Comparison of ENCODE assay signal across 12 cellular contexts in genomic region chr17:13600475-13601316, GRCh38. TPM values are rescaled to one million over a fixed set of nuclear protein-coding genes. Genes with fewer than 3 reads are reported as not detected.
DNase-seq lines count a peak whose midpoint lies in the region; ATAC-seq, FAIRE-seq and TF ChIP-seq lines count a peak whose summit lies in the region.
"Had no signal": no experiment of that assay in that cellular context is flagged by ENCODE, and none has a peak within 500 bp of the region (broad histone marks: within the 10 kb centered on the region; RNA-seq: fewer than 3 reads in every experiment).

No MANE protein-coding gene starts in this region.

- no peaks in the 10 kb centered on the region for H3K79me2 ChIP-seq in HepG2 (ENCODE audit: insufficient read depth, low read length)

- H3K9ac ChIP-seq in colonic mucosa (ENCODE audit: low read depth in 2 of 2, low read length in 2 of 2) (peak overlapping the region in 1 of 2 donors; percentile 35), HepG2 (ENCODE audit: insufficient read depth, low read depth, low read length) (no peak overlapping the region)

- H4K20me1 ChIP-seq in HepG2 (ENCODE audit: insufficient read depth, low read length): no peaks in the 10 kb centered on the region; the same call in 1 of the 2 replicates

- BruUV-seq in HepG2 (replicated peaks; lab: Mats Ljungman, UMichigan): no TSS peak

- H3K4me2 ChIP-seq in HepG2 (ENCODE audit: low read depth, low read length): peak overlapping the region; percentile 84; the same call in 1 of the 2 replicates

- H3K4me1 ChIP-seq in colonic mucosa (no peaks in the 10 kb centered on the region), HepG2 (ENCODE audit: insufficient read depth, low read length) (peaks cover 15% of the 10 kb centered on the region), suprapubic skin (peaks cover 25% of the 10 kb centered on the region)

- DNase-seq in HuH-7 (ENCODE audit: low spot score) (peak; percentile 28), colonic mucosa (no peak), HepG2 (ENCODE audit: low spot score) (no peak), suprapubic skin (ENCODE audit: low spot score in 2 of 2) (no peak), H54 (ENCODE audit: insufficient read length, low spot score) (no peak), NCI-H69 (lab: John Stamatoyannopoulos, UW) (no peak)
- DNase-seq: caudate nucleus, Kasumi-1, T-helper 17 cell had no signal

- TF ChIP-seq CTCF in colonic mucosa (IDR thresholded peaks at IDR 0.05) (no peak), HepG2 (CRISPR knock-in tag; IDR thresholded peaks at IDR 0.05) (no peak), suprapubic skin (IDR thresholded peaks at IDR 0.05) (no peak)

- H2AFZ ChIP-seq in HepG2 (ENCODE audit: low read length): no peak overlapping the region

- H3K4me3 ChIP-seq in colonic mucosa: peak overlapping the region; percentile 25
- no peak overlapping the region; a peak in 1 of 6 replicates for H3K4me3 ChIP-seq in HepG2 (replicated peaks in 1 of 3; ENCODE audit: insufficient read depth in 1 of 3, low read depth in 2 of 3, low read length in 3 of 3)
- H3K4me3 ChIP-seq in suprapubic skin: peak overlapping the region; percentile 56

- POLR2A ChIA-PET in HepG2 (lab: Yijun Ruan, JAX): no interaction called here

- TF ChIP-seq EP300 in HepG2 (IDR thresholded peaks at IDR 0.05; ENCODE audit: low read depth in 2 of 2, low read length in 2 of 2) (no peak), HepG2 (CRISPR knock-in tag; IDR thresholded peaks at IDR 0.05; ENCODE audit: borderline replicate concordance) (no peak), suprapubic skin (IDR thresholded peaks at IDR 0.05) (no peak)

- 88% methylated on average over 34 of the region's 100 CpGs for WGBS in HepG2 (ENCODE audit: low lambda C conversion rate)
- 15% methylated on average over 29 of the region's 100 CpGs for WGBS in suprapubic skin

- H3K9me3 ChIP-seq in colonic mucosa (no peaks in the 10 kb centered on the region), HepG2 (ENCODE audit: low read length) (no peaks in the 10 kb centered on the region), suprapubic skin (no peaks in the 10 kb centered on the region)

- H3K36me3 ChIP-seq in colonic mucosa (no peaks in the 10 kb centered on the region), HepG2 (replicated peaks in 1 of 2; ENCODE audit: control insufficient read depth in 1 of 2, insufficient read depth in 2 of 2, low read length in 2 of 2) (no peaks in the 10 kb centered on the region), suprapubic skin (no peaks in the 10 kb centered on the region)

- TF ChIP-seq POLR2A in HepG2 (IDR thresholded peaks at IDR 0.05; ENCODE audit: insufficient read depth in 1 of 2, low read depth in 2 of 2, low read length in 2 of 2) (no peak), suprapubic skin (IDR thresholded peaks at IDR 0.05) (no peak), H54 (IDR thresholded peaks at IDR 0.05; ENCODE audit: low read depth, low read length) (no peak; the same call in 1 of the 2 replicates)

- H3K27me3 ChIP-seq in colonic mucosa: peaks cover 27% of the 10 kb centered on the region
- peaks cover 2 to 44% of the 10 kb centered on the region in 2 experiments; a peak in 4 of 5 replicates for H3K27me3 ChIP-seq in HepG2 (ENCODE audit: control insufficient read depth in 1 of 2, insufficient read depth in 2 of 2, low read length in 2 of 2)
- peaks cover 59% of the 10 kb centered on the region for H3K27me3 ChIP-seq in suprapubic skin

- FAIRE-seq in HepG2 (lab: Jason Lieb, UNC) (no peak), H54 (lab: Jason Lieb, UNC) (no peak)

- intact Hi-C loops in colonic mucosa (cut with DNase I): no loop called here
- intact Hi-C loops in HepG2 (cut with micrococcal nuclease; ENCODE audit: unreplicated experiment): no loop called here

- CTCF ChIA-PET in HepG2 (lab: Yijun Ruan, JAX; ENCODE audit: low intra/inter-chr PET ratio, low total read pairs): no interaction called here

- in situ Hi-C loops in HepG2 (cut with HindIII; ENCODE audit: extremely low pct_ligation_motif_present, low pct_unique_long_range_greater_than_20kb): no loop called here

- H3K27ac ChIP-seq in colonic mucosa (no peak overlapping the region), HepG2 (ENCODE audit: extremely low read length, insufficient read depth, low read length) (no peak overlapping the region), suprapubic skin (no peak overlapping the region)

- ATAC-seq in HepG2: no peak; the same call in 2 of the 3 replicates
- no peak for ATAC-seq in GM19452 (IDR thresholded peaks at IDR 0.05; ENCODE audit: unreplicated experiment)
- no peak for ATAC-seq in GM19395 (IDR thresholded peaks at IDR 0.05; ENCODE audit: unreplicated experiment)
- ATAC-seq: T-helper 17 cell had no signal

- no peak for TF ChIP-seq RAD21 in HepG2 (CRISPR knock-in tag; IDR thresholded peaks at IDR 0.05)

TF ChIP-seq in HepG2, 621 proteins besides CTCF, POLR2A, EP300 and RAD21 (continues in another document):
- TF ChIP-seq NFRKB (IDR thresholded peaks at IDR 0.05) (no peak), MTA1 (CRISPR knock-in tag; IDR thresholded peaks at IDR 0.05; ENCODE audit: borderline replicate concordance) (no peak), ATF4 (CRISPR knock-in tag; IDR thresholded peaks at IDR 0.05) (no peak), SKI (IDR thresholded peaks at IDR 0.05; ENCODE audit: partially characterized antibody) (no peak), CREB1 (IDR thresholded peaks at IDR 0.05) (no peak), CREB1 (CRISPR knock-in tag; IDR thresholded peaks at IDR 0.05) (no peak), RBFOX2 (IDR thresholded peaks at IDR 0.05; ENCODE audit: low read depth, low read length) (peak; percentile 71), ZBTB33 (CRISPR knock-in tag; IDR thresholded peaks at IDR 0.05) (0 out of 2 replicates have a peak, but pooled peaks have one; percentile 6), MAFK (conservative IDR thresholded peaks at IDR 0.05 in 1 of 2, IDR thresholded peaks at IDR 0.05 in 1 of 2; ENCODE audit: low read length in 2 of 2) (no peak), CCDC6 (CRISPR knock-in tag; IDR thresholded peaks at IDR 0.05) (no peak), FOSL2 (CRISPR knock-in tag; IDR thresholded peaks at IDR 0.05) (no peak), SPEN (CRISPR knock-in tag; IDR thresholded peaks at IDR 0.05; ENCODE audit: low read depth) (no peak)

RNA-seq across cellular contexts. Expression of gene HS3ST3A1, which starts 1.0 kb away (rescaled TPM):
- under 1 TPM; 0.48 to 0.91 TPM for total RNA-seq in colonic mucosa
- total RNA-seq in HepG2 (2016; rRNA removed; fragmentation: Illumina TruSeq; extraction: Trizol): 2.9 and 3.5 TPM in 2 replicates
- total RNA-seq in HepG2 (2016; cell fraction: cytosol; rRNA removed; fragmentation: Illumina TruSeq; extraction: Trizol; ENCODE audit: low read depth): 1.2 and 1.3 TPM in 2 replicates
- 2.0 and 5.1 TPM in 2 replicates for total RNA-seq in HepG2 (2016; cell fraction: insoluble cytoplasmic fraction; rRNA removed; fragmentation: Illumina TruSeq; extraction: Trizol)
- total RNA-seq in HepG2 (2016; cell fraction: membrane; rRNA removed; fragmentation: Illumina TruSeq; extraction: Trizol): 2.4 TPM in 2 replicates
- total RNA-seq in HepG2 (2016; cell fraction: nucleus; rRNA removed; fragmentation: Illumina TruSeq; extraction: Trizol): 2.8 and 3.0 TPM in 2 replicates
- 1.3 and 4.4 TPM in 2 replicates for polyA plus RNA-seq in HepG2 (2011; rRNA removed)
- polyA plus RNA-seq in HepG2 (2011; cell fraction: cytosol; rRNA removed): 1.2 and 2.1 TPM in 2 replicates
- 4.9 and 7.4 TPM in 2 replicates for polyA plus RNA-seq in HepG2 (2011; cell fraction: nucleus; rRNA removed)
- 1.1 and 1.2 TPM in 2 replicates for polyA plus RNA-seq in HepG2 (2012)
- polyA plus RNA-seq in HepG2 (2016; cell fraction: cytosol; fragmentation: Illumina TruSeq; extraction: Trizol; ENCODE audit: low read depth): 0.42 and 0.45 TPM in 2 replicates
- 1.2 and 1.4 TPM in 2 replicates for polyA plus RNA-seq in HepG2 (2016; cell fraction: insoluble cytoplasmic fraction; fragmentation: Illumina TruSeq; extraction: Trizol; ENCODE audit: low read depth)
- 0.73 and 0.81 TPM in 2 replicates for polyA plus RNA-seq in HepG2 (2016; cell fraction: membrane; fragmentation: Illumina TruSeq; extraction: Trizol; ENCODE audit: low read depth)
- polyA plus RNA-seq in HepG2 (2016; cell fraction: nucleus; fragmentation: Illumina TruSeq; extraction: Trizol; ENCODE audit: insufficient read depth, low read depth): 3.2 and 6.7 TPM in 2 replicates
- polyA minus RNA-seq in HepG2 (2011; rRNA and poly(A)+ RNA removed; ENCODE audit: low replicate concordance): 11.7 TPM in 1 of 2 replicates, not detected in the other
- polyA minus RNA-seq in HepG2 (2011; cell fraction: cytosol; rRNA and poly(A)+ RNA removed): 12.5 and 12.8 TPM in 2 replicates
- polyA minus RNA-seq in HepG2 (2011; cell fraction: nucleus; rRNA and poly(A)+ RNA removed): 3.4 and 4.5 TPM in 2 replicates
- 10 to 100 TPM in 1 of 4 donors, 1 to 10 TPM in 3; 2.9 to 10.5 (median 5.0) TPM for total RNA-seq in suprapubic skin
- total RNA-seq: pulmonary artery endothelial cell had no signal

Comparison
In these comparisons a context has a peak if more than half of its experiments do, and no peak if none do; other contexts are left out.
1. H3K4me3 ChIP-seq: peak in colonic mucosa (single experiment) and suprapubic skin (single experiment); none in HepG2 (0 of 3).